2 cellular contexts compared by ENCODE assay signal in the genomic region with DNA sequence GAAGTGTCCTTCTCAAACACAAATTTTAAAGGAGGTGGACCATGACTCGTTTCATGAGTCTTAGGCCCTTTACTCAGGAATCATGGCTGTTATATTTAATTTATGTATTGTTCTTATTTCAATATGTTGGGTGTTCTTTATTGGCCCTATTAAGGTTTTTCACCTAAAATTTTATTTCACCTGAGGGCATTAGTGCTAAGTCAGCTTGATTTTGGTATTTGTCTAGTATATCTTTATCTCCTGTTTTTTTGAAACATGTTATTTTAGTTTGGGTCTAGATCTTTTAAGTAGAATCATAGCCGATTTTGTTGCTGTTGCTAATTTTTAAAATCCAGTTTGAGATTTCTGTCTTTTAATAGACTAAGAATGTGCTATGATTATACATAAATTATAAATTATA.
TF ChIP-seq lines count a peak whose summit lies in the region.

No MANE protein-coding gene starts in this region.

TF ChIP-seq in IMR-90, 13 proteins besides CTCF, POLR2A, EP300 and RAD21 (continued from another document):
- TF ChIP-seq ELK1 (IDR thresholded peaks at IDR 0.05; ENCODE audit: borderline replicate concordance, low read depth, low read length) = no peak
- TF ChIP-seq MAFK (IDR thresholded peaks at IDR 0.05; ENCODE audit: low read depth, low read length) = peak; percentile 74
- no peak for TF ChIP-seq MXI1 (IDR thresholded peaks at IDR 0.05; ENCODE audit: borderline replicate concordance, low read depth, low read length)

TF ChIP-seq in K562, 482 proteins besides CTCF, POLR2A, EP300 and RAD21:
- TF ChIP-seq, protein P1, sequence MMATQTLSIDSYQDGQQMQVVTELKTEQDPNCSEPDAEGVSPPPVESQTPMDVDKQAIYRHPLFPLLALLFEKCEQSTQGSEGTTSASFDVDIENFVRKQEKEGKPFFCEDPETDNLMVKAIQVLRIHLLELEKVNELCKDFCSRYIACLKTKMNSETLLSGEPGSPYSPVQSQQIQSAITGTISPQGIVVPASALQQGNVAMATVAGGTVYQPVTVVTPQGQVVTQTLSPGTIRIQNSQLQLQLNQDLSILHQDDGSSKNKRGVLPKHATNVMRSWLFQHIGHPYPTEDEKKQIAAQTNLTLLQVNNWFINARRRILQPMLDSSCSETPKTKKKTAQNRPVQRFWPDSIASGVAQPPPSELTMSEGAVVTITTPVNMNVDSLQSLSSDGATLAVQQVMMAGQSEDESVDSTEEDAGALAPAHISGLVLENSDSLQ (IDR thresholded peaks at IDR 0.05) = no peak
- TF ChIP-seq MCM3 (IDR thresholded peaks at IDR 0.05) (no peak), GTF2F1 (IDR thresholded peaks at IDR 0.05; ENCODE audit: low read depth, low read length) (no peak), HDAC8 (tag; IDR thresholded peaks at IDR 0.05) (no peak), SPI1 (IDR thresholded peaks at IDR 0.05; ENCODE audit: borderline replicate concordance, low read depth, low read length) (no peak), MAFK (IDR thresholded peaks at IDR 0.05; ENCODE audit: low read length) (peak; percentile 57; the same call in 1 of the 2 replicates), MAFF (IDR thresholded peaks at IDR 0.05; ENCODE audit: low read length) (peak; percentile 50), SRF (CRISPR knock-in tag; IDR thresholded peaks at IDR 0.05) (no peak), KLF16 (IDR thresholded peaks at IDR 0.05) (no peak), C11orf30 (IDR thresholded peaks at IDR 0.05; ENCODE audit: low read depth) (peak; percentile 62; the same call in 1 of the 2 replicates), HMG20B (CRISPR knock-in tag; IDR thresholded peaks at IDR 0.05) (no peak), MAFG (tag; conservative IDR thresholded peaks at IDR 0.05) (peak; percentile 41; the same call in 1 of the 2 replicates), ZNF316 (IDR thresholded peaks at IDR 0.05) (peak; percentile 83)
- TF ChIP-seq, protein P2, sequence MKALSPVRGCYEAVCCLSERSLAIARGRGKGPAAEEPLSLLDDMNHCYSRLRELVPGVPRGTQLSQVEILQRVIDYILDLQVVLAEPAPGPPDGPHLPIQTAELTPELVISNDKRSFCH (CRISPR knock-in tag; IDR thresholded peaks at IDR 0.05) = no peak
- TF ChIP-seq, protein P2 (tag; IDR thresholded peaks at IDR 0.05) = no peak
